1 cellular context compared by ENCODE assay signal in the genomic region with DNA sequence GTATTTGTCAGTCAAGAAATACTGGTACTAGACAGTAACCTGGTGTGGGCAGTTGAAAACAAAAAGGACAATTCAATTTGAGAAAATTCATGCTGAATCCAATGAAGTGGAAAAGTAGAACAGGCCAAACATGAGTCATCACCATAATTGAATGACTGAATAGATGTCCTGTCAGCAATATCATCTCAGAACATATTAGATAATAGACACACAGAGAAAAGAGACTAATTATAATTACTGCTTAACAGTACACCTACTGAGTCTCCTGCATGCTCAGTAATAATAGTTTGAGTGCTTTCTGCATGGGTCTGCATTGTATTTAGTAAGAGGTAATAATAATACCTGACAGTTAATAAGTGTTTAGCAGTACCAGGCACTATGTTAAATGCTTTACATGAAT.
TF ChIP-seq lines count a peak whose summit lies in the region.

No MANE protein-coding gene starts in this region.

TF ChIP-seq in SK-N-SH, 30 proteins besides CTCF, POLR2A, EP300 and RAD21 (continued from another document):
- TF ChIP-seq GATA2 (CRISPR knock-in tag; IDR thresholded peaks at IDR 0.05) (peak; percentile 48), GABPA (IDR thresholded peaks at IDR 0.05; ENCODE audit: low read depth) (no peak), FOSL2 (IDR thresholded peaks at IDR 0.05; ENCODE audit: borderline replicate concordance, low read depth) (peak; percentile 73; the same call in 1 of the 2 replicates), SIN3A (IDR thresholded peaks at IDR 0.05; ENCODE audit: borderline replicate concordance, low read depth, low read length) (no peak), TEAD4 (IDR thresholded peaks at IDR 0.05; ENCODE audit: borderline replicate concordance, insufficient read depth) (peak; percentile 73), ELF1 (IDR thresholded peaks at IDR 0.05) (no peak)
- TF ChIP-seq, protein P1, sequence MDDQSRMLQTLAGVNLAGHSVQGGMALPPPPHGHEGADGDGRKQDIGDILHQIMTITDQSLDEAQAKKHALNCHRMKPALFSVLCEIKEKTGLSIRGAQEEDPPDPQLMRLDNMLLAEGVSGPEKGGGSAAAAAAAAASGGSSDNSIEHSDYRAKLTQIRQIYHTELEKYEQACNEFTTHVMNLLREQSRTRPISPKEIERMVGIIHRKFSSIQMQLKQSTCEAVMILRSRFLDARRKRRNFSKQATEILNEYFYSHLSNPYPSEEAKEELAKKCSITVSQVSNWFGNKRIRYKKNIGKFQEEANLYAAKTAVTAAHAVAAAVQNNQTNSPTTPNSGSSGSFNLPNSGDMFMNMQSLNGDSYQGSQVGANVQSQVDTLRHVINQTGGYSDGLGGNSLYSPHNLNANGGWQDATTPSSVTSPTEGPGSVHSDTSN (IDR thresholded peaks at IDR 0.05) = peak; percentile 86
